1 cellular context compared by ENCODE assay signal in the genomic region with DNA sequence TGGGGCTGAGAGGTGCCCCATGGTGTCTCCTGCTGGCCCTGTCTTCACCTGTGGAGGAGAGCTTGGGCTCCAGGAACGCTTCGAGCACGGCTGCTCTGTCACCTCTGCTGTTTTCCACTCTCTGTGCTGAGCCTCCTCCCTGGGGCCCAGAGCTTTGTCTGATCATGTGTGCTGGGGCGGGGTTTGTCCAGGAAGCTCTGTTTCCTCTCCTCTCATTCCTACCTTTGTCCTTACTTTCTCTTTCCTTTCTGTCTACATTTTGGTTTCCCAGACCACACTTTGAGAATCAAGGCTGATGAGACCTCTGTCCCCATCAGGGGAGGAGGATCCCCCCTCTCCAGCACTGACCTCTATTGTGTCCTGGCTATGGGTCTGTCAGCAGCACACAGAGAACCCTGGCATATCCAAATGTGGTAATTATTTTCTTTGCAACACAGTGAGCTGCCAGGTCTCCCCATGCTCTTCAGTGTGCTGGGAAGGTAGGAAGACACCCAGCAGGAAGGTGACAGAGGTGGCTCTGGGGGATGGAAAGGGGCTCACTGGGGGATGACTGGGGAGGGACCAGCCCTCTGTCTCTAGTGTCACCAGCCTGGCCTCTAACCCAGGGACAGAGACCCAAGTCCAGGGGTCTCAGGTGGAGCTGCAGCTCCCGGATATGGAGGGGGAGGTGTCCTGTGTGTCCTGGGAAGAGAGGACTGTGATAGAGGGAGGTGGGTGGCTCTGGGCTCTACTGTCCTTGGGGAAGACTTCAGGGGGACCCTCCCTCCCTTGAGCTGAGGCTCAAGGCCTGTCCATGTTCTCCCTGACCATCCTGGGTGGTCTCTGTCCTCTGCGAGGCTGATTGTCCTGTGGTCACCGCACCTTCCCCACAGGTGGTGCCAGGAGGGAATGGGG.
TF ChIP-seq lines count a peak whose summit lies in the region.

A gene (minus strand): TSS at position 128 of the 894 bp plus-strand sequence. CDS start 107 bp downstream, at position 21.

TF ChIP-seq in HepG2, 621 proteins besides CTCF, POLR2A, EP300 and RAD21 (continued from another document and continues in another):
- TF ChIP-seq, protein P1, sequence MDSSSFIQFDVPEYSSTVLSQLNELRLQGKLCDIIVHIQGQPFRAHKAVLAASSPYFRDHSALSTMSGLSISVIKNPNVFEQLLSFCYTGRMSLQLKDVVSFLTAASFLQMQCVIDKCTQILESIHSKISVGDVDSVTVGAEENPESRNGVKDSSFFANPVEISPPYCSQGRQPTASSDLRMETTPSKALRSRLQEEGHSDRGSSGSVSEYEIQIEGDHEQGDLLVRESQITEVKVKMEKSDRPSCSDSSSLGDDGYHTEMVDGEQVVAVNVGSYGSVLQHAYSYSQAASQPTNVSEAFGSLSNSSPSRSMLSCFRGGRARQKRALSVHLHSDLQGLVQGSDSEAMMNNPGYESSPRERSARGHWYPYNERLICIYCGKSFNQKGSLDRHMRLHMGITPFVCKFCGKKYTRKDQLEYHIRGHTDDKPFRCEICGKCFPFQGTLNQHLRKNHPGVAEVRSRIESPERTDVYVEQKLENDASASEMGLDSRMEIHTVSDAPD (CRISPR knock-in tag; IDR thresholded peaks at IDR 0.05) = peak; percentile 65; the same call in 1 of the 2 replicates
- TF ChIP-seq ZNF749 (CRISPR knock-in tag; IDR thresholded peaks at IDR 0.05; ENCODE audit: borderline replicate concordance) (no peak), STAG1 (CRISPR knock-in tag; IDR thresholded peaks at IDR 0.05) (no peak), ZNF839 (CRISPR knock-in tag; IDR thresholded peaks at IDR 0.05; ENCODE audit: borderline replicate concordance) (no peak), KMT2A (CRISPR knock-in tag; IDR thresholded peaks at IDR 0.05) (no peak), POLR2G (IDR thresholded peaks at IDR 0.05; ENCODE audit: low read depth, low read length) (peak; percentile 81), HMG20B (CRISPR knock-in tag; conservative IDR thresholded peaks at IDR 0.05) (no peak), SRSF1 (optimal IDR thresholded peaks at IDR 0.05; ENCODE audit: low read depth, low read length) (no peak), PHF21A (CRISPR knock-in tag; IDR thresholded peaks at IDR 0.05) (no peak), NR2F1 (CRISPR knock-in tag; IDR thresholded peaks at IDR 0.05) (no peak), PRMT3 (CRISPR knock-in tag; IDR thresholded peaks at IDR 0.05; ENCODE audit: borderline replicate concordance, low read depth) (no peak), MIER2 (CRISPR knock-in tag; IDR thresholded peaks at IDR 0.05) (no peak), KLF6 (CRISPR knock-in tag; IDR thresholded peaks at IDR 0.05) (no peak), EED (CRISPR knock-in tag; IDR thresholded peaks at IDR 0.05) (no peak), CBFB (CRISPR knock-in tag; IDR thresholded peaks at IDR 0.05) (no peak), ZNF331 (CRISPR knock-in tag; IDR thresholded peaks at IDR 0.05) (peak; percentile 21; the same call in 1 of the 2 replicates), STAT5B (CRISPR knock-in tag; IDR thresholded peaks at IDR 0.05) (no peak)
- TF ChIP-seq, protein P2, sequence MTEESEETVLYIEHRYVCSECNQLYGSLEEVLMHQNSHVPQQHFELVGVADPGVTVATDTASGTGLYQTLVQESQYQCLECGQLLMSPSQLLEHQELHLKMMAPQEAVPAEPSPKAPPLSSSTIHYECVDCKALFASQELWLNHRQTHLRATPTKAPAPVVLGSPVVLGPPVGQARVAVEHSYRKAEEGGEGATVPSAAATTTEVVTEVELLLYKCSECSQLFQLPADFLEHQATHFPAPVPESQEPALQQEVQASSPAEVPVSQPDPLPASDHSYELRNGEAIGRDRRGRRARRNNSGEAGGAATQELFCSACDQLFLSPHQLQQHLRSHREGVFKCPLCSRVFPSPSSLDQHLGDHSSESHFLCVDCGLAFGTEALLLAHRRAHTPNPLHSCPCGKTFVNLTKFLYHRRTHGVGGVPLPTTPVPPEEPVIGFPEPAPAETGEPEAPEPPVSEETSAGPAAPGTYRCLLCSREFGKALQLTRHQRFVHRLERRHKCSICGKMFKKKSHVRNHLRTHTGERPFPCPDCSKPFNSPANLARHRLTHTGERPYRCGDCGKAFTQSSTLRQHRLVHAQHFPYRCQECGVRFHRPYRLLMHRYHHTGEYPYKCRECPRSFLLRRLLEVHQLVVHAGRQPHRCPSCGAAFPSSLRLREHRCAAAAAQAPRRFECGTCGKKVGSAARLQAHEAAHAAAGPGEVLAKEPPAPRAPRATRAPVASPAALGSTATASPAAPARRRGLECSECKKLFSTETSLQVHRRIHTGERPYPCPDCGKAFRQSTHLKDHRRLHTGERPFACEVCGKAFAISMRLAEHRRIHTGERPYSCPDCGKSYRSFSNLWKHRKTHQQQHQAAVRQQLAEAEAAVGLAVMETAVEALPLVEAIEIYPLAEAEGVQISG (CRISPR knock-in tag; IDR thresholded peaks at IDR 0.05) = no peak
- TF ChIP-seq, protein P3, sequence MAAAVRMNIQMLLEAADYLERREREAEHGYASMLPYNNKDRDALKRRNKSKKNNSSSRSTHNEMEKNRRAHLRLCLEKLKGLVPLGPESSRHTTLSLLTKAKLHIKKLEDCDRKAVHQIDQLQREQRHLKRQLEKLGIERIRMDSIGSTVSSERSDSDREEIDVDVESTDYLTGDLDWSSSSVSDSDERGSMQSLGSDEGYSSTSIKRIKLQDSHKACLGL (CRISPR knock-in tag; IDR thresholded peaks at IDR 0.05) = peak; percentile 28; the same call in 1 of the 2 replicates
- TF ChIP-seq, protein P4, sequence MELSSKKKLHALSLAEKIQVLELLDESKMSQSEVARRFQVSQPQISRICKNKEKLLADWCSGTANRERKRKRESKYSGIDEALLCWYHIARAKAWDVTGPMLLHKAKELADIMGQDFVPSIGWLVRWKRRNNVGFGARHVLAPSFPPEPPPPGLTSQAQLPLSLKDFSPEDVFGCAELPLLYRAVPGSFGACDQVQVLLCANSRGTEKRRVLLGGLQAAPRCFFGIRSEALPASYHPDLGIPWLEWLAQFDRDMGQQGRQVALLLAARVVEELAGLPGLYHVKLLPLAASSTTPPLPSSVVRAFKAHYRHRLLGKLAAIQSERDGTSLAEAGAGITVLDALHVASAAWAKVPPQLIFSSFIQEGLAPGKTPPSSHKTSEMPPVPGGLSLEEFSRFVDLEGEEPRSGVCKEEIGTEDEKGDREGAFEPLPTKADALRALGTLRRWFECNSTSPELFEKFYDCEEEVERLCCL (CRISPR knock-in tag; IDR thresholded peaks at IDR 0.05; ENCODE audit: borderline replicate concordance) = no peak
- TF ChIP-seq, protein P5, sequence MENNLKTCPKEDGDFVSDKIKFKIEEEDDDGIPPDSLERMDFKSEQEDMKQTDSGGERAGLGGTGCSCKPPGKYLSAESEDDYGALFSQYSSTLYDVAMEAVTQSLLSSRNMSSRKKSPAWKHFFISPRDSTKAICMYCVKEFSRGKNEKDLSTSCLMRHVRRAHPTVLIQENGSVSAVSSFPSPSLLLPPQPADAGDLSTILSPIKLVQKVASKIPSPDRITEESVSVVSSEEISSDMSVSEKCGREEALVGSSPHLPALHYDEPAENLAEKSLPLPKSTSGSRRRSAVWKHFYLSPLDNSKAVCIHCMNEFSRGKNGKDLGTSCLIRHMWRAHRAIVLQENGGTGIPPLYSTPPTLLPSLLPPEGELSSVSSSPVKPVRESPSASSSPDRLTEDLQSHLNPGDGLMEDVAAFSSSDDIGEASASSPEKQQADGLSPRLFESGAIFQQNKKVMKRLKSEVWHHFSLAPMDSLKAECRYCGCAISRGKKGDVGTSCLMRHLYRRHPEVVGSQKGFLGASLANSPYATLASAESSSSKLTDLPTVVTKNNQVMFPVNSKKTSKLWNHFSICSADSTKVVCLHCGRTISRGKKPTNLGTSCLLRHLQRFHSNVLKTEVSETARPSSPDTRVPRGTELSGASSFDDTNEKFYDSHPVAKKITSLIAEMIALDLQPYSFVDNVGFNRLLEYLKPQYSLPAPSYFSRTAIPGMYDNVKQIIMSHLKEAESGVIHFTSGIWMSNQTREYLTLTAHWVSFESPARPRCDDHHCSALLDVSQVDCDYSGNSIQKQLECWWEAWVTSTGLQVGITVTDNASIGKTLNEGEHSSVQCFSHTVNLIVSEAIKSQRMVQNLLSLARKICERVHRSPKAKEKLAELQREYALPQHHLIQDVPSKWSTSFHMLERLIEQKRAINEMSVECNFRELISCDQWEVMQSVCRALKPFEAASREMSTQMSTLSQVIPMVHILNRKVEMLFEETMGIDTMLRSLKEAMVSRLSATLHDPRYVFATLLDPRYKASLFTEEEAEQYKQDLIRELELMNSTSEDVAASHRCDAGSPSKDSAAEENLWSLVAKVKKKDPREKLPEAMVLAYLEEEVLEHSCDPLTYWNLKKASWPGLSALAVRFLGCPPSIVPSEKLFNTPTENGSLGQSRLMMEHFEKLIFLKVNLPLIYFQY (CRISPR knock-in tag; IDR thresholded peaks at IDR 0.05; ENCODE audit: borderline replicate concordance) = no peak
- TF ChIP-seq, protein P6, sequence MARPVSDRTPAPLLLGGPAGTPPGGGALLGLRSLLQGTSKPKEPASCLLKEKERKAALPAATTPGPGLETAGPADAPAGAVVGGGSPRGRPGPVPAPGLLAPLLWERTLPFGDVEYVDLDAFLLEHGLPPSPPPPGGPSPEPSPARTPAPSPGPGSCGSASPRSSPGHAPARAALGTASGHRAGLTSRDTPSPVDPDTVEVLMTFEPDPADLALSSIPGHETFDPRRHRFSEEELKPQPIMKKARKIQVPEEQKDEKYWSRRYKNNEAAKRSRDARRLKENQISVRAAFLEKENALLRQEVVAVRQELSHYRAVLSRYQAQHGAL (CRISPR knock-in tag; IDR thresholded peaks at IDR 0.05; ENCODE audit: not compliant biosample characterization) = no peak
- TF ChIP-seq, protein P7, sequence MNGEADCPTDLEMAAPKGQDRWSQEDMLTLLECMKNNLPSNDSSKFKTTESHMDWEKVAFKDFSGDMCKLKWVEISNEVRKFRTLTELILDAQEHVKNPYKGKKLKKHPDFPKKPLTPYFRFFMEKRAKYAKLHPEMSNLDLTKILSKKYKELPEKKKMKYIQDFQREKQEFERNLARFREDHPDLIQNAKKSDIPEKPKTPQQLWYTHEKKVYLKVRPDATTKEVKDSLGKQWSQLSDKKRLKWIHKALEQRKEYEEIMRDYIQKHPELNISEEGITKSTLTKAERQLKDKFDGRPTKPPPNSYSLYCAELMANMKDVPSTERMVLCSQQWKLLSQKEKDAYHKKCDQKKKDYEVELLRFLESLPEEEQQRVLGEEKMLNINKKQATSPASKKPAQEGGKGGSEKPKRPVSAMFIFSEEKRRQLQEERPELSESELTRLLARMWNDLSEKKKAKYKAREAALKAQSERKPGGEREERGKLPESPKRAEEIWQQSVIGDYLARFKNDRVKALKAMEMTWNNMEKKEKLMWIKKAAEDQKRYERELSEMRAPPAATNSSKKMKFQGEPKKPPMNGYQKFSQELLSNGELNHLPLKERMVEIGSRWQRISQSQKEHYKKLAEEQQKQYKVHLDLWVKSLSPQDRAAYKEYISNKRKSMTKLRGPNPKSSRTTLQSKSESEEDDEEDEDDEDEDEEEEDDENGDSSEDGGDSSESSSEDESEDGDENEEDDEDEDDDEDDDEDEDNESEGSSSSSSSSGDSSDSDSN (CRISPR knock-in tag; IDR thresholded peaks at IDR 0.05) = no peak
- TF ChIP-seq, protein P8, sequence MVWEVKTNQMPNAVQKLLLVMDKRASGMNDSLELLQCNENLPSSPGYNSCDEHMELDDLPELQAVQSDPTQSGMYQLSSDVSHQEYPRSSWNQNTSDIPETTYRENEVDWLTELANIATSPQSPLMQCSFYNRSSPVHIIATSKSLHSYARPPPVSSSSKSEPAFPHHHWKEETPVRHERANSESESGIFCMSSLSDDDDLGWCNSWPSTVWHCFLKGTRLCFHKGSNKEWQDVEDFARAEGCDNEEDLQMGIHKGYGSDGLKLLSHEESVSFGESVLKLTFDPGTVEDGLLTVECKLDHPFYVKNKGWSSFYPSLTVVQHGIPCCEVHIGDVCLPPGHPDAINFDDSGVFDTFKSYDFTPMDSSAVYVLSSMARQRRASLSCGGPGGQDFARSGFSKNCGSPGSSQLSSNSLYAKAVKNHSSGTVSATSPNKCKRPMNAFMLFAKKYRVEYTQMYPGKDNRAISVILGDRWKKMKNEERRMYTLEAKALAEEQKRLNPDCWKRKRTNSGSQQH (CRISPR knock-in tag; IDR thresholded peaks at IDR 0.05; ENCODE audit: low read depth) = no peak
- TF ChIP-seq, protein P9, sequence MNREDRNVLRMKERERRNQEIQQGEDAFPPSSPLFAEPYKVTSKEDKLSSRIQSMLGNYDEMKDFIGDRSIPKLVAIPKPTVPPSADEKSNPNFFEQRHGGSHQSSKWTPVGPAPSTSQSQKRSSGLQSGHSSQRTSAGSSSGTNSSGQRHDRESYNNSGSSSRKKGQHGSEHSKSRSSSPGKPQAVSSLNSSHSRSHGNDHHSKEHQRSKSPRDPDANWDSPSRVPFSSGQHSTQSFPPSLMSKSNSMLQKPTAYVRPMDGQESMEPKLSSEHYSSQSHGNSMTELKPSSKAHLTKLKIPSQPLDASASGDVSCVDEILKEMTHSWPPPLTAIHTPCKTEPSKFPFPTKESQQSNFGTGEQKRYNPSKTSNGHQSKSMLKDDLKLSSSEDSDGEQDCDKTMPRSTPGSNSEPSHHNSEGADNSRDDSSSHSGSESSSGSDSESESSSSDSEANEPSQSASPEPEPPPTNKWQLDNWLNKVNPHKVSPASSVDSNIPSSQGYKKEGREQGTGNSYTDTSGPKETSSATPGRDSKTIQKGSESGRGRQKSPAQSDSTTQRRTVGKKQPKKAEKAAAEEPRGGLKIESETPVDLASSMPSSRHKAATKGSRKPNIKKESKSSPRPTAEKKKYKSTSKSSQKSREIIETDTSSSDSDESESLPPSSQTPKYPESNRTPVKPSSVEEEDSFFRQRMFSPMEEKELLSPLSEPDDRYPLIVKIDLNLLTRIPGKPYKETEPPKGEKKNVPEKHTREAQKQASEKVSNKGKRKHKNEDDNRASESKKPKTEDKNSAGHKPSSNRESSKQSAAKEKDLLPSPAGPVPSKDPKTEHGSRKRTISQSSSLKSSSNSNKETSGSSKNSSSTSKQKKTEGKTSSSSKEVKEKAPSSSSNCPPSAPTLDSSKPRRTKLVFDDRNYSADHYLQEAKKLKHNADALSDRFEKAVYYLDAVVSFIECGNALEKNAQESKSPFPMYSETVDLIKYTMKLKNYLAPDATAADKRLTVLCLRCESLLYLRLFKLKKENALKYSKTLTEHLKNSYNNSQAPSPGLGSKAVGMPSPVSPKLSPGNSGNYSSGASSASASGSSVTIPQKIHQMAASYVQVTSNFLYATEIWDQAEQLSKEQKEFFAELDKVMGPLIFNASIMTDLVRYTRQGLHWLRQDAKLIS (CRISPR knock-in tag; IDR thresholded peaks at IDR 0.05) = no peak
